In the genomic region with DNA sequence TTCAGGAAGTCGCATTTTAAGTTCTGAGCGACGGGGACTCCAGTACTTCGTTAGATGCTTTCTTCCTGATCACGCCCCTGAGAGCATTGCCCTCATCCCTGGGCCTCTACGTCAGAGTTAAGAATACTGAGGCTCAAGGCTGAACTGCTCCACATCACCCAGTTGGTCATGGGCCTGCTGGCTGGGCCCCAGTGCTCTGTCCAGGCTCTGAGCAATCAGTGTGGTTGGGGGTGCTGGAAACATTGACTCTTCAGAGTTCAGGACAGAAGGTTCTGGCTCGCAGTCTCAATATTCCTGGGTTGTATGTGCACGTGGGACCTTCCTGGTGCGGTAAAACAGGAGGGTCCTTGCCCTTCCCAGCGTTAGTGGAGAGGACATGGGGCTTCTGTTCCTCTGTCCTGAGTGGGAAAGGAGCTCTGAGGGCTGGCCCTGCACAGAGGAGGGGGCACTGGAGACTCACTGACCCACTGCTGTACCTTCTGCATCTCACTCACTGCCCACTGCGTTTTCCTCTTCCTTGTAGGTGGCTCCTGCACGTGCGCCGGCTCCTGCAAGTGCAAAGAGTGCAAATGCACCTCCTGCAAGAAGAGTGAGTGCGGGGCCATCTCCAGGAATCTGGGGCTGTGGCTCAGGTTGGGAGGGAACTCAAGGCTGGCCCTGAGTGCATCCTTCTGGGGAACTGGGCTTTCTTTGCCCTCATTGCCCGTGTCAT, we compare ENCODE assay signal across 8 cellular contexts. TPM values are rescaled to one million over a fixed set of nuclear protein-coding genes. Genes with fewer than 3 reads are reported as not detected.
A peak's percentile ranks its signal among the peaks of the same experiment; 100 is the strongest.
DNase-seq lines count a peak whose midpoint lies in the region; ATAC-seq and TF ChIP-seq lines count a peak whose summit lies in the region.

No MANE protein-coding gene starts in this region.

- H3K27me3 ChIP-seq in Caco-2 (replicated peaks; ENCODE audit: control insufficient read depth, insufficient read depth, low read length), result no peaks in the 10 kb centered on the region
- peaks cover 6% of the 10 kb centered on the region for H3K27me3 ChIP-seq in effector memory CD4-positive, alpha-beta T cell (replicated peaks; ENCODE audit: control insufficient read depth, insufficient read depth, low read length, poor library complexity, severe bottlenecking)
- H3K27me3 ChIP-seq in mucosa of rectum (ENCODE audit: control insufficient read depth in 2 of 2, insufficient read depth in 2 of 2, low read length in 2 of 2), result no peaks in the 10 kb centered on the region

- no peak overlapping the region for H3K27ac Mint-ChIP-seq in Caco-2 (ENCODE audit: unreplicated experiment)

- BruUV-seq in Caco-2 (replicated peaks; lab: Mats Ljungman, UMichigan), result no TSS peak

- H3K4me3 ChIP-seq in Caco-2 (ENCODE audit: low read depth, low read length) (no peak overlapping the region), NB4 (ENCODE audit: low read depth, low read length) (peak overlapping the region; percentile 39), mucosa of rectum (ENCODE audit: low read length in 2 of 2) (peak overlapping the region; percentile 81 to 95)
- H3K4me3 ChIP-seq in effector memory CD4-positive, alpha-beta T cell (ENCODE audit: insufficient read depth, low read depth, low read length, poor library complexity, severe bottlenecking), result peak overlapping the region; percentile 70

- CTCF ChIA-PET in Caco-2 (lab: Charles Lee), result interaction anchor here (0.6 to 1.1 kb wide), 2 partner anchors 24 to 75 kb away, joined by 3 read pairs; no protein-coding TSS in a partner anchor

- no peak for DNase-seq in Caco-2
- no peak for DNase-seq in NB4 (ENCODE audit: low read depth)
- no peak for DNase-seq in effector memory CD4-positive, alpha-beta T cell
- DNase-seq in MV-4-11 (lab: John Stamatoyannopoulos, UW), result no peak
- DNase-seq in cerebellum (ENCODE audit: low spot score), result no peak

- H3K4me3 Mint-ChIP-seq in Caco-2 (ENCODE audit: unreplicated experiment), result peak overlapping the region; percentile 71

- H3K36me3 Mint-ChIP-seq in Caco-2 (ENCODE audit: insufficient read depth, unreplicated experiment), result no peaks in the 10 kb centered on the region

- no peak overlapping the region for H3K27ac ChIP-seq in effector memory CD4-positive, alpha-beta T cell (ENCODE audit: insufficient read depth, low read length, poor library complexity, severe bottlenecking)
- peak overlapping the region; percentile 93 to 97 for H3K27ac ChIP-seq in mucosa of rectum (ENCODE audit: low read depth in 2 of 2, low read length in 2 of 2)

- peak overlapping the region; percentile 92 to 97 for H3K9ac ChIP-seq in mucosa of rectum (ENCODE audit: low read depth in 1 of 2, low read length in 2 of 2)

- H3K9me3 Mint-ChIP-seq in Caco-2 (ENCODE audit: unreplicated experiment), result no peaks in the 10 kb centered on the region

- no peak for ATAC-seq in GM21528 (IDR thresholded peaks at IDR 0.05; ENCODE audit: low FRiP score, unreplicated experiment)
- ATAC-seq in GM18520 (IDR thresholded peaks at IDR 0.05; ENCODE audit: unreplicated experiment), result no peak

- H3K4me1 Mint-ChIP-seq in Caco-2 (ENCODE audit: low read depth, unreplicated experiment), result no peaks in the 10 kb centered on the region

- no peaks in the 10 kb centered on the region for H3K4me1 ChIP-seq in Caco-2
- H3K4me1 ChIP-seq in effector memory CD4-positive, alpha-beta T cell (ENCODE audit: control insufficient read depth, insufficient read depth, low read length, poor library complexity, severe bottlenecking), result peaks cover 7% of the 10 kb centered on the region
- peaks cover 2 to 21% of the 10 kb centered on the region in 2 donors for H3K4me1 ChIP-seq in mucosa of rectum (ENCODE audit: control insufficient read depth in 2 of 2, insufficient read depth in 2 of 2, low read length in 2 of 2)

- POLR2A ChIA-PET in Caco-2 (lab: Charles Lee), result no interaction called here

- H3K9me3 ChIP-seq in Caco-2 (no peaks in the 10 kb centered on the region), mucosa of rectum (ENCODE audit: control insufficient read depth in 2 of 2, low read length in 2 of 2) (no peaks in the 10 kb centered on the region)
- H3K9me3 ChIP-seq in effector memory CD4-positive, alpha-beta T cell (ENCODE audit: control insufficient read depth, low read length), result no peaks in the 10 kb centered on the region

- H3K36me3 ChIP-seq in Caco-2 (ENCODE audit: control insufficient read depth, insufficient read depth, low read length), result no peaks in the 10 kb centered on the region
- no peaks in the 10 kb centered on the region for H3K36me3 ChIP-seq in effector memory CD4-positive, alpha-beta T cell (ENCODE audit: control insufficient read depth, insufficient read depth, low read length)
- H3K36me3 ChIP-seq in mucosa of rectum (ENCODE audit: control insufficient read depth in 2 of 2, insufficient read depth in 2 of 2, low read length in 2 of 2), result no peaks in the 10 kb centered on the region

- intact Hi-C loops in Caco-2 (cut with micrococcal nuclease; ENCODE audit: unreplicated experiment), result no loop called here

- no peak for TF ChIP-seq POLR2A in NB4 (IDR thresholded peaks at IDR 0.05; ENCODE audit: extremely low read depth, insufficient read length)

- H3K27me3 Mint-ChIP-seq in Caco-2 (ENCODE audit: insufficient read depth, unreplicated experiment), result peaks cover 6% of the 10 kb centered on the region

- TF ChIP-seq CTCF in Caco-2 (IDR thresholded peaks at IDR 0.05; ENCODE audit: insufficient read depth in 1 of 2, low read depth in 1 of 2, low read length in 1 of 2, severe bottlenecking in 1 of 2, unreplicated experiment in 1 of 2) (no peak), NB4 (IDR thresholded peaks at IDR 0.05; ENCODE audit: low read depth, low read length) (no peak)

RNA-seq across cellular contexts. Expression of a gene that starts 0.5 kb away (rescaled TPM):
- total RNA-seq in Caco-2 (2022) (0.56 and 2.0 TPM in 2 replicates), cerebellum (1.1 TPM)

RNA-seq across cellular contexts. Expression of a gene that starts 6.4 kb away (rescaled TPM):
- total RNA-seq in Caco-2 (2022) (not detected in 2 replicates), cerebellum (not detected)

RNA-seq across cellular contexts. Expression of a gene that starts 12.4 kb away (rescaled TPM):
- total RNA-seq in Caco-2 (2022) (2.0 and 2.5 TPM in 2 replicates), cerebellum (not detected)

RNA-seq across cellular contexts. Expression of a gene that starts 17.7 kb away (rescaled TPM):
- total RNA-seq in Caco-2 (2022) (4.3 and 10.5 TPM in 2 replicates), cerebellum (3.4 TPM)

RNA-seq across cellular contexts. Expression of a gene that starts 25.6 kb away (rescaled TPM):
- total RNA-seq in Caco-2 (2022) (not detected in 2 replicates), cerebellum (not detected)
